Comparison of ENCODE assay signal across 13 cellular contexts in the genomic region with DNA sequence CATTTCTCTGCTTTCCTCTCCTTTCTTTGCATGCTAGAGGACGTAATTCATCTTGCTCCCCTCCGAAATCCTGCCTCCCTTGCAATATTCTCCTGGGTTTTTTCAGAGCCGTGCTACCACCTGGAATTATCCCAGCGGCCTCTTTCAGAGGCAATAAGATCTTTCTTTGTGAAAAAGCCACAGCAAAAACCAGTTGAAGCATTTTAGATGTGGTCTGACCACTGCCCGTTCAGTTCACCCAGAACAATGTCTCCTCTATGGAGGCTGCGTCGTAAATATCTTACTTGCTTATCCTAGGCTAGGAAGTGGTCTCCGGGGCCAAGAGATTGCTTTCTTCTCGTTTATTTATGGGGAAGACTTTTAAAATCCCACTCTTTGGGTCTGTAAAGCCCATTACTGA.
DNase-seq lines count a peak whose midpoint lies in the region; ATAC-seq and TF ChIP-seq lines count a peak whose summit lies in the region.
"Had no signal": no experiment of that assay in that cellular context is flagged by ENCODE, and none has a peak within 500 bp of the region (broad histone marks: within the 10 kb centered on the region; RNA-seq: fewer than 3 reads in every experiment).

No MANE protein-coding gene starts in this region.

- peak overlapping the region; percentile 66; the same call in 1 of the 2 replicates for H2AFZ ChIP-seq in GM23338

- no peak overlapping the region for H3K27ac ChIP-seq in GM23338 (ENCODE audit: low read depth)
- no peak overlapping the region for H3K27ac ChIP-seq in adrenal gland

- no peaks in the 10 kb centered on the region for H3K36me3 Mint-ChIP-seq in GM23338 (ENCODE audit: low read depth)
- H3K36me3 Mint-ChIP-seq: CD4-positive, alpha-beta memory T cell had no signal

- H3K27ac Mint-ChIP-seq in GM23338 = no peak overlapping the region
- H3K27ac Mint-ChIP-seq: CD4-positive, alpha-beta memory T cell; H9 had no signal

- no peaks in the 10 kb centered on the region for H3K36me3 ChIP-seq in GM23338 (ENCODE audit: insufficient read depth)
- no peaks in the 10 kb centered on the region for H3K36me3 ChIP-seq in adrenal gland (replicated peaks in 1 of 2)

- H3K79me2 ChIP-seq in GM23338 (replicated peaks; ENCODE audit: insufficient read depth) = no peaks in the 10 kb centered on the region

- H3K9me3 Mint-ChIP-seq in GM23338 = no peaks in the 10 kb centered on the region
- H3K9me3 Mint-ChIP-seq: H9 had no signal

- no peaks in the 10 kb centered on the region for H3K9me3 ChIP-seq in adrenal gland (replicated peaks in 1 of 3)

- ATAC-seq in GM23338 (no peak), GM21447 (IDR thresholded peaks at IDR 0.05; ENCODE audit: unreplicated experiment) (no peak)

- in situ Hi-C loops in SK-MEL-5 (cut with HindIII; ENCODE audit: low pct_unique_long_range_greater_than_20kb, low sequenced_read_pairs) = no loop called here

- intact Hi-C loops in adrenal gland (cut with DNase I) = no loop called here

- no peak overlapping the region for H3K4me3 ChIP-seq in GM23338
- no peak overlapping the region for H3K4me3 ChIP-seq in adrenal gland

- peaks cover 5% of the 10 kb centered on the region for H3K4me1 ChIP-seq in GM23338 (ENCODE audit: insufficient read depth)
- no peaks in the 10 kb centered on the region for H3K4me1 ChIP-seq in adrenal gland (replicated peaks in 1 of 2)

- H3K4me1 Mint-ChIP-seq in GM23338 = peaks cover 9% of the 10 kb centered on the region
- H3K4me1 Mint-ChIP-seq: CD4-positive, alpha-beta memory T cell had no signal

- no peaks in the 10 kb centered on the region for H4K20me1 ChIP-seq in GM23338 (replicated peaks; ENCODE audit: insufficient read depth)

- TF ChIP-seq CTCF in GM23338 (conservative IDR thresholded peaks at IDR 0.05; ENCODE audit: low read depth in 2 of 2) (no peak), adrenal gland (IDR thresholded peaks at IDR 0.05) (no peak)

- DNase-seq in GM23338 (ENCODE audit: low spot score) = no peak
- DNase-seq in SK-MEL-5 (ENCODE audit: low read depth, low spot score) = peak; percentile 60
- DNase-seq in islet precursor cell = peak; percentile 66
- no peak for DNase-seq in adrenal gland
- DNase-seq in NCI-H748 treated with DMSO at 0.1 percent for 48 hours (lab: John Stamatoyannopoulos, UW) = no peak
- DNase-seq: Calu3; CD4-positive, alpha-beta memory T cell; COR-L47; DMS53; DMS79 treated with DMSO at 0.1 percent for 48 hours; GF-D8; H9 had no signal

- no peaks in the 10 kb centered on the region for H3F3A ChIP-seq in GM23338 (replicated peaks; ENCODE audit: low read depth)

- H3K27me3 ChIP-seq in GM23338 (ENCODE audit: insufficient read depth) = no peaks in the 10 kb centered on the region
- H3K27me3 ChIP-seq in adrenal gland = peaks cover 12% of the 10 kb centered on the region

- H3K4me2 ChIP-seq in GM23338 = no peak overlapping the region

- H3K27me3 Mint-ChIP-seq in GM23338 (ENCODE audit: insufficient read depth, low read depth, poor library complexity) = no peaks in the 10 kb centered on the region
- H3K27me3 Mint-ChIP-seq: CD4-positive, alpha-beta memory T cell had no signal

- H3K9me2 ChIP-seq in GM23338 (ENCODE audit: insufficient read depth) = no peaks in the 10 kb centered on the region

- no peak for TF ChIP-seq POLR2A in adrenal gland (IDR thresholded peaks at IDR 0.05)

- H3K4me3 Mint-ChIP-seq in GM23338 = no peak overlapping the region
- H3K4me3 Mint-ChIP-seq: CD4-positive, alpha-beta memory T cell; H9 had no signal

- 63 to 72% (median 69%) methylated on average over 9 of the region's 9 CpGs for WGBS in adrenal gland, 4 donors

TF ChIP-seq in GM23338, 12 proteins besides CTCF, POLR2A, EP300 and RAD21 (continues in another document):
- no peak for TF ChIP-seq ZNF114 (CRISPR knock-in tag; IDR thresholded peaks at IDR 0.05)
- TF ChIP-seq, protein P1, sequence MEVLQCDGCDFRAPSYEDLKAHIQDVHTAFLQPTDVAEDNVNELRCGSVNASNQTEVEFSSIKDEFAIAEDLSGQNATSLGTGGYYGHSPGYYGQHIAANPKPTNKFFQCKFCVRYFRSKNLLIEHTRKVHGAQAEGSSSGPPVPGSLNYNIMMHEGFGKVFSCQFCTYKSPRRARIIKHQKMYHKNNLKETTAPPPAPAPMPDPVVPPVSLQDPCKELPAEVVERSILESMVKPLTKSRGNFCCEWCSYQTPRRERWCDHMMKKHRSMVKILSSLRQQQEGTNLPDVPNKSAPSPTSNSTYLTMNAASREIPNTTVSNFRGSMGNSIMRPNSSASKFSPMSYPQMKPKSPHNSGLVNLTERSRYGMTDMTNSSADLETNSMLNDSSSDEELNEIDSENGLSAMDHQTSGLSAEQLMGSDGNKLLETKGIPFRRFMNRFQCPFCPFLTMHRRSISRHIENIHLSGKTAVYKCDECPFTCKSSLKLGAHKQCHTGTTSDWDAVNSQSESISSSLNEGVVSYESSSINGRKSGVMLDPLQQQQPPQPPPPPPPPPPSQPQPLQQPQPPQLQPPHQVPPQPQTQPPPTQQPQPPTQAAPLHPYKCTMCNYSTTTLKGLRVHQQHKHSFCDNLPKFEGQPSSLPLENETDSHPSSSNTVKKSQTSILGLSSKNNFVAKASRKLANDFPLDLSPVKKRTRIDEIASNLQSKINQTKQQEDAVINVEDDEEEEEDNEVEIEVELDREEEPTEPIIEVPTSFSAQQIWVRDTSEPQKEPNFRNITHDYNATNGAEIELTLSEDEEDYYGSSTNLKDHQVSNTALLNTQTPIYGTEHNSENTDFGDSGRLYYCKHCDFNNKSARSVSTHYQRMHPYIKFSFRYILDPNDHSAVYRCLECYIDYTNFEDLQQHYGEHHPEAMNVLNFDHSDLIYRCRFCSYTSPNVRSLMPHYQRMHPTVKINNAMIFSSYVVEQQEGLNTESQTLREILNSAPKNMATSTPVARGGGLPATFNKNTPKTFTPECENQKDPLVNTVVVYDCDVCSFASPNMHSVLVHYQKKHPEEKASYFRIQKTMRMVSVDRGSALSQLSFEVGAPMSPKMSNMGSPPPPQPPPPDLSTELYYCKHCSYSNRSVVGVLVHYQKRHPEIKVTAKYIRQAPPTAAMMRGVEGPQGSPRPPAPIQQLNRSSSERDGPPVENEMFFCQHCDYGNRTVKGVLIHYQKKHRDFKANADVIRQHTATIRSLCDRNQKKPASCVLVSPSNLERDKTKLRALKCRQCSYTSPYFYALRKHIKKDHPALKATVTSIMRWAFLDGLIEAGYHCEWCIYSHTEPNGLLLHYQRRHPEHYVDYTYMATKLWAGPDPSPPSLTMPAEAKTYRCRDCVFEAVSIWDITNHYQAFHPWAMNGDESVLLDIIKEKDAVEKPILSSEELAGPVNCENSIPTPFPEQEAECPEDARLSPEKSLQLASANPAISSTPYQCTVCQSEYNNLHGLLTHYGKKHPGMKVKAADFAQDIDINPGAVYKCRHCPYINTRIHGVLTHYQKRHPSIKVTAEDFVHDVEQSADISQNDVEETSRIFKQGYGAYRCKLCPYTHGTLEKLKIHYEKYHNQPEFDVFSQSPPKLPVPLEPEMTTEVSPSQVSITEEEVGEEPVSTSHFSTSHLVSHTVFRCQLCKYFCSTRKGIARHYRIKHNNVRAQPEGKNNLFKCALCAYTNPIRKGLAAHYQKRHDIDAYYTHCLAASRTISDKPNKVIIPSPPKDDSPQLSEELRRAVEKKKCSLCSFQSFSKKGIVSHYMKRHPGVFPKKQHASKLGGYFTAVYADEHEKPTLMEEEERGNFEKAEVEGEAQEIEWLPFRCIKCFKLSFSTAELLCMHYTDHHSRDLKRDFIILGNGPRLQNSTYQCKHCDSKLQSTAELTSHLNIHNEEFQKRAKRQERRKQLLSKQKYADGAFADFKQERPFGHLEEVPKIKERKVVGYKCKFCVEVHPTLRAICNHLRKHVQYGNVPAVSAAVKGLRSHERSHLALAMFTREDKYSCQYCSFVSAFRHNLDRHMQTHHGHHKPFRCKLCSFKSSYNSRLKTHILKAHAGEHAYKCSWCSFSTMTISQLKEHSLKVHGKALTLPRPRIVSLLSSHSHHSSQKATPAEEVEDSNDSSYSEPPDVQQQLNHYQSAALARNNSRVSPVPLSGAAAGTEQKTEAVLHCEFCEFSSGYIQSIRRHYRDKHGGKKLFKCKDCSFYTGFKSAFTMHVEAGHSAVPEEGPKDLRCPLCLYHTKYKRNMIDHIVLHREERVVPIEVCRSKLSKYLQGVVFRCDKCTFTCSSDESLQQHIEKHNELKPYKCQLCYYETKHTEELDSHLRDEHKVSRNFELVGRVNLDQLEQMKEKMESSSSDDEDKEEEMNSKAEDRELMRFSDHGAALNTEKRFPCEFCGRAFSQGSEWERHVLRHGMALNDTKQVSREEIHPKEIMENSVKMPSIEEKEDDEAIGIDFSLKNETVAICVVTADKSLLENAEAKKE (CRISPR knock-in tag; IDR thresholded peaks at IDR 0.05) = no peak
- TF ChIP-seq, protein P2, sequence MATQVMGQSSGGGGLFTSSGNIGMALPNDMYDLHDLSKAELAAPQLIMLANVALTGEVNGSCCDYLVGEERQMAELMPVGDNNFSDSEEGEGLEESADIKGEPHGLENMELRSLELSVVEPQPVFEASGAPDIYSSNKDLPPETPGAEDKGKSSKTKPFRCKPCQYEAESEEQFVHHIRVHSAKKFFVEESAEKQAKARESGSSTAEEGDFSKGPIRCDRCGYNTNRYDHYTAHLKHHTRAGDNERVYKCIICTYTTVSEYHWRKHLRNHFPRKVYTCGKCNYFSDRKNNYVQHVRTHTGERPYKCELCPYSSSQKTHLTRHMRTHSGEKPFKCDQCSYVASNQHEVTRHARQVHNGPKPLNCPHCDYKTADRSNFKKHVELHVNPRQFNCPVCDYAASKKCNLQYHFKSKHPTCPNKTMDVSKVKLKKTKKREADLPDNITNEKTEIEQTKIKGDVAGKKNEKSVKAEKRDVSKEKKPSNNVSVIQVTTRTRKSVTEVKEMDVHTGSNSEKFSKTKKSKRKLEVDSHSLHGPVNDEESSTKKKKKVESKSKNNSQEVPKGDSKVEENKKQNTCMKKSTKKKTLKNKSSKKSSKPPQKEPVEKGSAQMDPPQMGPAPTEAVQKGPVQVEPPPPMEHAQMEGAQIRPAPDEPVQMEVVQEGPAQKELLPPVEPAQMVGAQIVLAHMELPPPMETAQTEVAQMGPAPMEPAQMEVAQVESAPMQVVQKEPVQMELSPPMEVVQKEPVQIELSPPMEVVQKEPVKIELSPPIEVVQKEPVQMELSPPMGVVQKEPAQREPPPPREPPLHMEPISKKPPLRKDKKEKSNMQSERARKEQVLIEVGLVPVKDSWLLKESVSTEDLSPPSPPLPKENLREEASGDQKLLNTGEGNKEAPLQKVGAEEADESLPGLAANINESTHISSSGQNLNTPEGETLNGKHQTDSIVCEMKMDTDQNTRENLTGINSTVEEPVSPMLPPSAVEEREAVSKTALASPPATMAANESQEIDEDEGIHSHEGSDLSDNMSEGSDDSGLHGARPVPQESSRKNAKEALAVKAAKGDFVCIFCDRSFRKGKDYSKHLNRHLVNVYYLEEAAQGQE (IDR thresholded peaks at IDR 0.05; ENCODE audit: unreplicated experiment) = no peak
- no peak for TF ChIP-seq ZNF331 (CRISPR knock-in tag; IDR thresholded peaks at IDR 0.05; ENCODE audit: low read depth)

Comparison
In these comparisons a context has a peak if more than half of its experiments do, and no peak if none do; other contexts are left out.
1. DNase-seq: peak in SK-MEL-5 (single experiment) and islet precursor cell (single experiment); none in GM23338 (single experiment), adrenal gland (0 of 7) and NCI-H748 treated with DMSO at 0.1 percent for 48 hours (single experiment).